In the genomic region with DNA sequence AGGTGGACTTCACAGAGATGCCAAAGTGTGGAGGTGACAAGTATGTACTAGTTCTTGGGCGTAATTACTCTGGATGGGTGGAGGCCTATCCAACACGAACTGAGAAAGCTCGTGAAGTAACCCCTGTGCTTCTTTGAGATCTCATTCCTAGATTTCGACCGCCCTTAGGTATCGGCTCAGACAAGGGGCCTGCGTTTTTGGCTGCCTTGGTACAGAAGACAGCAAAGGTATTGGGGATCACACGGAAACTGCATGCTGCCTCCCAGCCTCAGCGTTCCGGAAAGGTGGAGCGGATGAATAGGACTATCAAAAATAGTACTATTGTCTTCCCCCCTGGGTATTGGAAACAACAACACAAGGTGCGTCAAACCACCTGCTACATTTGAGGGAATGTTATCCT, we compare ENCODE assay signal across 6 cellular contexts. TPM values are rescaled to one million over a fixed set of nuclear protein-coding genes. Genes with fewer than 3 reads are reported as not detected.
"Had no signal": no experiment of that assay in that cellular context is flagged by ENCODE, and none has a peak within 500 bp of the region (broad histone marks: within the 10 kb centered on the region; RNA-seq: fewer than 3 reads in every experiment).

No MANE protein-coding gene starts in this region.

RNA-seq across cellular contexts. Expression of a gene that starts 35.9 kb away (rescaled TPM):
- total RNA-seq: GM23338, H1, H9, HepG2, HT1080 had no signal
- polyA plus RNA-seq: GM23338, H1, HepG2, IgD-negative memory B cell had no signal
